In genomic region chr2:158967731-158968395, GRCh38 we compare ENCODE assay signal across 8 cellular contexts. TPM values are rescaled to one million over a fixed set of nuclear protein-coding genes. Genes with fewer than 3 reads are reported as not detected.
DNase-seq lines count a peak whose midpoint lies in the region; ATAC-seq, FAIRE-seq and TF ChIP-seq lines count a peak whose summit lies in the region.

No MANE protein-coding gene starts in this region.

- no peaks in the 10 kb centered on the region for H3K36me3 Mint-ChIP-seq in activated CD4-positive, alpha-beta T cell treated with anti-CD3 and anti-CD28 coated beads for 36 hours (ENCODE audit: low read depth)
- H3K36me3 Mint-ChIP-seq in central memory CD8-positive, alpha-beta T cell (ENCODE audit: insufficient read depth): peaks cover 1% of the 10 kb centered on the region

- H3K36me3 ChIP-seq in keratinocyte (ENCODE audit: control insufficient read depth in 2 of 2, extremely low read depth in 1 of 2, insufficient read depth in 2 of 2, low read length in 2 of 2): peaks cover 0 to 2% of the 10 kb centered on the region in 2 experiments
- H3K36me3 ChIP-seq in spleen: no peaks in the 10 kb centered on the region

- H3K27ac Mint-ChIP-seq in activated CD4-positive, alpha-beta T cell treated with anti-CD3 and anti-CD28 coated beads for 36 hours: no peak overlapping the region
- no peak overlapping the region for H3K27ac Mint-ChIP-seq in central memory CD8-positive, alpha-beta T cell (ENCODE audit: low read depth)

- intact Hi-C loops in activated CD4-positive, alpha-beta T cell treated with anti-CD3 and anti-CD28 coated beads for 36 hours (cut with DNase I, micrococcal nuclease): loop anchor here in 1 of 2 experiments (5.0 kb wide), 1 partner anchor 319 kb away; the partner anchor contains the start of gene WDSUB1
- intact Hi-C loops in spleen (cut with DNase I; ENCODE audit: low total_unique reads): no loop called here

- peaks cover 7% of the 10 kb centered on the region for H4K20me1 ChIP-seq in keratinocyte (ENCODE audit: control insufficient read depth, extremely low read depth, insufficient read depth, low read length)

- peak; percentile 74 for FAIRE-seq in keratinocyte (lab: Jason Lieb, UNC)

- 4 to 8% (median 5%) methylated on average over 28 to 31 of the region's 31 CpGs for WGBS in spleen, 5 donors

- H3K27ac ChIP-seq in keratinocyte (ENCODE audit: control insufficient read depth, insufficient read depth, low read length) (peak overlapping the region; percentile 87), spleen (peak overlapping the region; percentile 36 to 85 (median 80))

- peaks cover 32% of the 10 kb centered on the region for H3K4me1 ChIP-seq in keratinocyte (ENCODE audit: control insufficient read depth, extremely low read depth, insufficient read depth, low read length)
- peaks cover 0 to 45% (median 38%) of the 10 kb centered on the region in 6 donors for H3K4me1 ChIP-seq in spleen

- ATAC-seq in activated CD4-positive, alpha-beta T cell treated with anti-CD3 and anti-CD28 coated beads for 36 hours: no peak
- ATAC-seq in central memory CD8-positive, alpha-beta T cell (replicated peaks; ENCODE audit: extremely low read depth, poor library complexity, severe bottlenecking): no peak
- ATAC-seq in GM18511 (IDR thresholded peaks at IDR 0.05; ENCODE audit: unreplicated experiment): no peak

- POLR2A ChIA-PET in activated CD4-positive, alpha-beta T cell treated with anti-CD3 and anti-CD28 coated beads for 36 hours (lab: Charles Lee): interaction anchor here (0.6 kb wide), 1 partner anchor 37 kb away, joined by 3 read pairs; no protein-coding TSS in a partner anchor

- H3K4me2 ChIP-seq in keratinocyte (ENCODE audit: control insufficient read depth, extremely low read depth, insufficient read depth, low read depth, low read length): peak overlapping the region; percentile 88

- TF ChIP-seq CTCF in keratinocyte (optimal IDR thresholded peaks at IDR 0.05 in 1 of 3, IDR thresholded peaks at IDR 0.05 in 1 of 3, conservative IDR thresholded peaks at IDR 0.05 in 1 of 3; ENCODE audit: extremely low read depth in 1 of 3, insufficient read depth in 2 of 3, low read length in 3 of 3): no peak
- TF ChIP-seq CTCF in spleen (IDR thresholded peaks at IDR 0.05 in 8 of 11, conservative IDR thresholded peaks at IDR 0.05 in 3 of 11): no peak

- no peak for TF ChIP-seq POLR2A in spleen (IDR thresholded peaks at IDR 0.05)

- no peaks in the 10 kb centered on the region for H3K9me1 ChIP-seq in keratinocyte (ENCODE audit: control insufficient read depth, extremely low read depth, insufficient read depth, low read length)

- no peak for DNase-seq in activated CD4-positive, alpha-beta T cell treated with anti-CD3 and anti-CD28 coated beads for 36 hours
- DNase-seq in activated CD4-positive, alpha-beta T cell treated with anti-CD3 and anti-CD28 coated beads, Interleukin-2, amount 50 U/mL, for 1 hour: no peak
- DNase-seq in NCI-H2227 treated with DMSO at 0.1 percent for 48 hours (lab: John Stamatoyannopoulos, UW) (peak; percentile 78), keratinocyte (ENCODE audit: low read depth, low spot score) (no peak), spleen (no peak), NCI-H1092 (lab: John Stamatoyannopoulos, UW) (no peak)
- DNase-seq in central memory CD8-positive, alpha-beta T cell (ENCODE audit: low spot score in 2 of 2): no peak

- H3K4me3 ChIP-seq in keratinocyte (ENCODE audit: control insufficient read depth in 2 of 3, extremely low read depth in 1 of 3, insufficient read depth in 2 of 3, low read depth in 1 of 3, low read length in 3 of 3) (peak overlapping the region; percentile 74 to 97 (median 79)), spleen (peak overlapping the region; percentile 58 to 80 (median 70))

- no peaks in the 10 kb centered on the region for H3K9me3 ChIP-seq in keratinocyte (ENCODE audit: control insufficient read depth, low read depth, low read length)
- no peaks in the 10 kb centered on the region for H3K9me3 ChIP-seq in spleen

- H3K9me3 Mint-ChIP-seq in activated CD4-positive, alpha-beta T cell treated with anti-CD3 and anti-CD28 coated beads for 36 hours (ENCODE audit: low read depth): no peaks in the 10 kb centered on the region
- H3K9me3 Mint-ChIP-seq in central memory CD8-positive, alpha-beta T cell: no peaks in the 10 kb centered on the region

- H3K79me2 ChIP-seq in keratinocyte (ENCODE audit: control insufficient read depth, insufficient read depth, low read length): peaks cover 43% of the 10 kb centered on the region

- peak overlapping the region; percentile 57 for H2AFZ ChIP-seq in keratinocyte (ENCODE audit: control insufficient read depth, low read length)

- peaks cover 32% of the 10 kb centered on the region for H3K27me3 Mint-ChIP-seq in activated CD4-positive, alpha-beta T cell treated with anti-CD3 and anti-CD28 coated beads for 36 hours
- peaks cover 70% of the 10 kb centered on the region for H3K27me3 Mint-ChIP-seq in central memory CD8-positive, alpha-beta T cell

- dilution Hi-C loops in keratinocyte (cut with MboI; ENCODE audit: extremely low pct_ligation_motif_present, low sequenced_read_pairs): no loop called here

- H3K27me3 ChIP-seq in keratinocyte (ENCODE audit: control insufficient read depth, extremely low read depth, insufficient read depth, low read length) (no peaks in the 10 kb centered on the region), spleen (replicated peaks in 1 of 7) (peaks cover 0 to 42% (median 17%) of the 10 kb centered on the region in 7 donors)

- CTCF ChIA-PET in activated CD4-positive, alpha-beta T cell treated with anti-CD3 and anti-CD28 coated beads for 36 hours (lab: Charles Lee): interaction anchor here (0.6 to 1.6 kb wide), 2 partner anchors 151 to 399 kb away, joined by 3 to 5 read pairs; no protein-coding TSS in a partner anchor

- peak overlapping the region; percentile 91 for H3K9ac ChIP-seq in keratinocyte (ENCODE audit: control insufficient read depth, extremely low read depth, insufficient read depth, low read length)

- peak overlapping the region; percentile 40 for H3K4me3 Mint-ChIP-seq in activated CD4-positive, alpha-beta T cell treated with anti-CD3 and anti-CD28 coated beads for 36 hours
- peak overlapping the region; percentile 40 for H3K4me3 Mint-ChIP-seq in central memory CD8-positive, alpha-beta T cell

- peaks cover 14% of the 10 kb centered on the region for H3K4me1 Mint-ChIP-seq in activated CD4-positive, alpha-beta T cell treated with anti-CD3 and anti-CD28 coated beads for 36 hours
- peaks cover 14% of the 10 kb centered on the region for H3K4me1 Mint-ChIP-seq in central memory CD8-positive, alpha-beta T cell

RNA-seq across cellular contexts. Expression of gene TANC1, which starts 0.6 kb away (rescaled TPM):
- 1 to 10 TPM in 1 of 2 experiments, under 1 TPM in 1; 0.89 to 1.1 TPM for total RNA-seq in activated CD4-positive, alpha-beta T cell treated with anti-CD3 and anti-CD28 coated beads for 36 hours
- polyA plus RNA-seq in keratinocyte (30.6 to 33.5 TPM (median 32.1 TPM) in 3 replicates), spleen (1 to 10 TPM; 3.1 to 7.2 (median 6.2) TPM)
- polyA plus RNA-seq in keratinocyte (2011; ENCODE audit: low read depth): 9.5 TPM
- 15.8 and 21.1 TPM in 2 replicates for polyA plus RNA-seq in keratinocyte (2011; cell fraction: cytosol; rRNA removed)
- polyA plus RNA-seq in keratinocyte (2011; cell fraction: nucleus; rRNA removed): 68.8 and 75.6 TPM in 2 replicates
- 17.3 and 21.0 TPM in 2 replicates for polyA plus RNA-seq in keratinocyte (2012; ENCODE audit: low replicate concordance)
- polyA minus RNA-seq in keratinocyte: 47.9 to 95.9 TPM (median 87.9 TPM) in 3 replicates
- polyA minus RNA-seq in keratinocyte (2011; cell fraction: cytosol; rRNA and poly(A)+ RNA removed): 38.4 TPM
- 94.2 and 157 TPM in 2 replicates for polyA minus RNA-seq in keratinocyte (2011; cell fraction: nucleus; rRNA and poly(A)+ RNA removed)
- total RNA-seq in spleen: 10 to 100 TPM; 14.0 to 28.2 (median 22.6) TPM

Comparison
In these comparisons a context has a peak if more than half of its experiments do, and no peak if none do; other contexts are left out.
1. RNA of gene TANC1, which starts 0.6 kb away (total RNA-seq): 14.0 to 28.2 TPM in spleen; 0.89 to 1.1 TPM in activated CD4-positive, alpha-beta T cell treated with anti-CD3 and anti-CD28 coated beads for 36 hours; every median in the first group is over 4 times any median in the second.